Comparison of ENCODE assay signal across 1 cellular context in the genomic region with DNA sequence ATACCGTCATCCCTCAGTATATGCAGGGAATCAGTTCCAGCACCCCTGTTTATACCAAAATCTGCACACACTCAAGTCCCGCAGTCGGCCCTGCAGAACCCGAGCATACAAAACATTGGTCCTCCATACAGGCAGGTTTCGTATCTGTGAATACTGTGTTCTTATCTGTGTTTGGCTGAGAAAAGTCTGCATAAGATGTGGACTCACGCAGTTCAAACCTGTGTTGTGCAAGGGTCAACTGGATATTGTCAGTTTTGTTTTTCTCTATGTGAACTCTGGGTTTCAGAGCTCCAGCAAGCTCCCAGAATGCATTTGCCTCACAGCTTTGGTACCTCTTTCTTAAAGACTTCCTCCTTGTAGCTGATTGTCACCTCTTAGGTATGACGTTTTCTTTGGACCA.
TF ChIP-seq lines count a peak whose summit lies in the region.

No MANE protein-coding gene starts in this region.

TF ChIP-seq in liver, 16 proteins besides CTCF, POLR2A, EP300 and RAD21 (continued from another document):
- TF ChIP-seq, protein P1, sequence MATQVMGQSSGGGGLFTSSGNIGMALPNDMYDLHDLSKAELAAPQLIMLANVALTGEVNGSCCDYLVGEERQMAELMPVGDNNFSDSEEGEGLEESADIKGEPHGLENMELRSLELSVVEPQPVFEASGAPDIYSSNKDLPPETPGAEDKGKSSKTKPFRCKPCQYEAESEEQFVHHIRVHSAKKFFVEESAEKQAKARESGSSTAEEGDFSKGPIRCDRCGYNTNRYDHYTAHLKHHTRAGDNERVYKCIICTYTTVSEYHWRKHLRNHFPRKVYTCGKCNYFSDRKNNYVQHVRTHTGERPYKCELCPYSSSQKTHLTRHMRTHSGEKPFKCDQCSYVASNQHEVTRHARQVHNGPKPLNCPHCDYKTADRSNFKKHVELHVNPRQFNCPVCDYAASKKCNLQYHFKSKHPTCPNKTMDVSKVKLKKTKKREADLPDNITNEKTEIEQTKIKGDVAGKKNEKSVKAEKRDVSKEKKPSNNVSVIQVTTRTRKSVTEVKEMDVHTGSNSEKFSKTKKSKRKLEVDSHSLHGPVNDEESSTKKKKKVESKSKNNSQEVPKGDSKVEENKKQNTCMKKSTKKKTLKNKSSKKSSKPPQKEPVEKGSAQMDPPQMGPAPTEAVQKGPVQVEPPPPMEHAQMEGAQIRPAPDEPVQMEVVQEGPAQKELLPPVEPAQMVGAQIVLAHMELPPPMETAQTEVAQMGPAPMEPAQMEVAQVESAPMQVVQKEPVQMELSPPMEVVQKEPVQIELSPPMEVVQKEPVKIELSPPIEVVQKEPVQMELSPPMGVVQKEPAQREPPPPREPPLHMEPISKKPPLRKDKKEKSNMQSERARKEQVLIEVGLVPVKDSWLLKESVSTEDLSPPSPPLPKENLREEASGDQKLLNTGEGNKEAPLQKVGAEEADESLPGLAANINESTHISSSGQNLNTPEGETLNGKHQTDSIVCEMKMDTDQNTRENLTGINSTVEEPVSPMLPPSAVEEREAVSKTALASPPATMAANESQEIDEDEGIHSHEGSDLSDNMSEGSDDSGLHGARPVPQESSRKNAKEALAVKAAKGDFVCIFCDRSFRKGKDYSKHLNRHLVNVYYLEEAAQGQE (IDR thresholded peaks at IDR 0.05), result peak; percentile 57
- TF ChIP-seq EGR1 (IDR thresholded peaks at IDR 0.05; ENCODE audit: low read depth in 2 of 2), result no peak
- TF ChIP-seq, protein P2, sequence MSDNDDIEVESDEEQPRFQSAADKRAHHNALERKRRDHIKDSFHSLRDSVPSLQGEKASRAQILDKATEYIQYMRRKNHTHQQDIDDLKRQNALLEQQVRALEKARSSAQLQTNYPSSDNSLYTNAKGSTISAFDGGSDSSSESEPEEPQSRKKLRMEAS (IDR thresholded peaks at IDR 0.05), result peak; percentile 52
- peak; percentile 42 for TF ChIP-seq NR2F2 (IDR thresholded peaks at IDR 0.05)
- TF ChIP-seq HNF4G (IDR thresholded peaks at IDR 0.05), result peak; percentile 29
